In the genomic region with DNA sequence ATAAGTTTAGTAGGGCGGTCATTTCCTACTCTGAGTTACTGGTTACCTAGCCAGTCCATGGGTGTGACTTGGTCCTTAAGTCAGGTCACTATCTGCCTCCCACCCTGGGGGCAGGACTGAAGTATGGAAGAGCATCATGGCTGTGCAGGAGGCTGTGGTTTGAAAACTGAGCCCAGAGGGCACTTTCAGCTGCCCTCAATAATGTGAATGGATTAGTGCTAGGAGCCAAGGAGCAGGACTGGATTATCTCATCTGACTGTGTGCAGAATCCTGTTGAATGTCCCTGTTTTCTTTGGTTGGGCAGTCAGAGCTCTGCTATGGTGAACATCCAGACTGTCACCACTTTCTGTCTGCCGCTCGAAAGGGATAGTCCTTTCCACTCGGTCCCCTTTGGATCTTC, we compare ENCODE assay signal across 9 cellular contexts.
DNase-seq lines count a peak whose midpoint lies in the region; ATAC-seq and TF ChIP-seq lines count a peak whose summit lies in the region.
"Had no signal": no experiment of that assay in that cellular context is flagged by ENCODE, and none has a peak within 500 bp of the region (broad histone marks: within the 10 kb centered on the region; RNA-seq: fewer than 3 reads in every experiment).

No MANE protein-coding gene starts in this region.

- no peaks in the 10 kb centered on the region for H3K9me3 ChIP-seq in mucosa of stomach (ENCODE audit: control insufficient read depth, low read length)

- no peak for DNase-seq in AG09309 (ENCODE audit: low read depth)
- no peak for DNase-seq in HL-60 (ENCODE audit: low read depth in 1 of 2, low spot score in 1 of 2)
- DNase-seq in brain microvascular endothelial cell = no peak
- no peak for DNase-seq in stimulated activated naive CD4-positive, alpha-beta T cell (lab: John Stamatoyannopoulos, UW)
- DNase-seq: T1000 had no signal

- H3K36me3 ChIP-seq in brain microvascular endothelial cell (replicated peaks) (peaks cover 8% of the 10 kb centered on the region), mucosa of stomach (ENCODE audit: control insufficient read depth, insufficient read depth, low read length) (no peaks in the 10 kb centered on the region)

- peaks cover 17% of the 10 kb centered on the region for H3K4me1 ChIP-seq in mucosa of stomach (ENCODE audit: control insufficient read depth, insufficient read depth, low read length)

- ATAC-seq in GM19035 (IDR thresholded peaks at IDR 0.05; ENCODE audit: unreplicated experiment) = no peak
- ATAC-seq in HG02981 (IDR thresholded peaks at IDR 0.05; ENCODE audit: unreplicated experiment) = no peak
- no peak for ATAC-seq in GM21717 (IDR thresholded peaks at IDR 0.05; ENCODE audit: unreplicated experiment)

- TF ChIP-seq CTCF in AG09309 (IDR thresholded peaks at IDR 0.05; ENCODE audit: control insufficient read depth, insufficient read depth, low read depth, low read length, missing control alignments) (no peak), HL-60 (IDR thresholded peaks at IDR 0.05; ENCODE audit: insufficient read depth, low read length) (no peak), brain microvascular endothelial cell (IDR thresholded peaks at IDR 0.05; ENCODE audit: low read depth, low read length, missing control alignments) (no peak)

- in situ Hi-C loops in brain microvascular endothelial cell (cut with HindIII; ENCODE audit: low pct_ligation_motif_present, low sequenced_read_pairs) = no loop called here

- H3K9ac ChIP-seq in mucosa of stomach (ENCODE audit: low read length) = peak overlapping the region; percentile 99

- H3K27ac ChIP-seq in HL-60 (replicated peaks) = peak overlapping the region; percentile 98
- peak overlapping the region; percentile 94 for H3K27ac ChIP-seq in brain microvascular endothelial cell

- peak overlapping the region; percentile 72; the same call in 1 of the 2 replicates for H3K4me3 ChIP-seq in AG09309 (ENCODE audit: control insufficient read depth, low read depth, low read length)
- peak overlapping the region; percentile 61 for H3K4me3 ChIP-seq in HL-60 (replicated peaks; ENCODE audit: insufficient read depth, low read length)
- H3K4me3 ChIP-seq in brain microvascular endothelial cell (ENCODE audit: low read depth, low read length) = peak overlapping the region; percentile 90
- peak overlapping the region; percentile 99 for H3K4me3 ChIP-seq in mucosa of stomach (ENCODE audit: low read length)

- H3K27me3 ChIP-seq in HL-60 (ENCODE audit: insufficient read depth, poor library complexity, severe bottlenecking) (no peaks in the 10 kb centered on the region), brain microvascular endothelial cell (replicated peaks) (no peaks in the 10 kb centered on the region), mucosa of stomach (ENCODE audit: control insufficient read depth, insufficient read depth, low read length) (no peaks in the 10 kb centered on the region)
